ENCODE assay signal across 1 cellular context in the genomic region with DNA sequence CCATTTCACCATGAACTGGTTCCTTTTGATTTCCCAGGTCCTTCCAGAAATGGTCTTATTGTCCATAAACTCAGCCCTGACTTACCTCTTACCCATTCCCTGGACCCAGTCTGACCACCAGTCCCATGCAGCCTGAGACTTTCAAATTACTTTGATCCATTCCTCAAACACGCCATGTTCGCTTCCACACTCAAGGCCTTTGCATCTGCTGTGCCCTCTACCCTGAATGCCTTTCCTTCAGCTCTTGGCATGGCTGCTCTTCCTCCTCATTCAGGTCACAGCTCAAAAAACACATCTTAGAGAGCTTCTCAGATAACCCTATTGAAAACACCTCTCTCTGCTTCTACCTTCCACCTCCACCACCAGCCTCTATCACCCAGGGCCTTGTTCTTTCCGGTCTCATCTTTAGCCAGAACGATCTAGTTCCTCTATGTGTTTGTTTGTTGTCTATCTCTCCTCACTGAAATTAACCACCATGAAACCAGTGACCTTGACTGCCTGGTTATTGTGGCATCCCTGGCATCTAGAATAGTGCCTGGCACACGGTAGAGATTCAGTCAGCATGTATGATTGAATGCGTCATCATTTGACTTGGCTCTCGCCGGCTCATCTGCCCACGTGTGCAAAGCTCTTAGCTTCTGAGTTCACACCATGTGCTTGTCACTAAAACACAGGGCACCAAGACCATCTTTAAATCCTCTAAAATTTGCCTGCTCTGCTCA.
TF ChIP-seq lines count a peak whose summit lies in the region.

No MANE protein-coding gene starts in this region.

TF ChIP-seq in liver, 16 proteins besides CTCF, POLR2A, EP300 and RAD21 (continued from another document):
- TF ChIP-seq, protein P1, sequence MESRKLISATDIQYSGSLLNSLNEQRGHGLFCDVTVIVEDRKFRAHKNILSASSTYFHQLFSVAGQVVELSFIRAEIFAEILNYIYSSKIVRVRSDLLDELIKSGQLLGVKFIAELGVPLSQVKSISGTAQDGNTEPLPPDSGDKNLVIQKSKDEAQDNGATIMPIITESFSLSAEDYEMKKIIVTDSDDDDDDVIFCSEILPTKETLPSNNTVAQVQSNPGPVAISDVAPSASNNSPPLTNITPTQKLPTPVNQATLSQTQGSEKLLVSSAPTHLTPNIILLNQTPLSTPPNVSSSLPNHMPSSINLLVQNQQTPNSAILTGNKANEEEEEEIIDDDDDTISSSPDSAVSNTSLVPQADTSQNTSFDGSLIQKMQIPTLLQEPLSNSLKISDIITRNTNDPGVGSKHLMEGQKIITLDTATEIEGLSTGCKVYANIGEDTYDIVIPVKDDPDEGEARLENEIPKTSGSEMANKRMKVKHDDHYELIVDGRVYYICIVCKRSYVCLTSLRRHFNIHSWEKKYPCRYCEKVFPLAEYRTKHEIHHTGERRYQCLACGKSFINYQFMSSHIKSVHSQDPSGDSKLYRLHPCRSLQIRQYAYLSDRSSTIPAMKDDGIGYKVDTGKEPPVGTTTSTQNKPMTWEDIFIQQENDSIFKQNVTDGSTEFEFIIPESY (IDR thresholded peaks at IDR 0.05) = peak; percentile 30
- TF ChIP-seq HNF4G (IDR thresholded peaks at IDR 0.05) = no peak
- no peak for TF ChIP-seq GABPA (IDR thresholded peaks at IDR 0.05 in 1 of 2, conservative IDR thresholded peaks at IDR 0.05 in 1 of 2)
